ENCODE assay signal across 25 cellular contexts in genomic region chr2:109045505-109045904, GRCh38. TPM values are rescaled to one million over a fixed set of nuclear protein-coding genes. Genes with fewer than 3 reads are reported as not detected.
DNase-seq lines count a peak whose midpoint lies in the region; ATAC-seq, FAIRE-seq and TF ChIP-seq lines count a peak whose summit lies in the region.
"Had no signal": no experiment of that assay in that cellular context is flagged by ENCODE, and none has a peak within 500 bp of the region (broad histone marks: within the 10 kb centered on the region; RNA-seq: fewer than 3 reads in every experiment).

No MANE protein-coding gene starts in this region.

- POLR2A ChIA-PET in CD8-positive, alpha-beta T cell (lab: Charles Lee), result no interaction called here
- POLR2A ChIA-PET in HepG2 (lab: Yijun Ruan, JAX), result no interaction called here

- H3K9me3 Mint-ChIP-seq in CD8-positive, alpha-beta T cell, result no peaks in the 10 kb centered on the region
- no peaks in the 10 kb centered on the region for H3K9me3 Mint-ChIP-seq in endodermal cell
- H3K9me3 Mint-ChIP-seq: CD4-positive, CD25-positive, alpha-beta regulatory T cell had no signal

- H2AFZ ChIP-seq in HepG2 (ENCODE audit: low read length), result peak overlapping the region; percentile 29
- no peak overlapping the region for H2AFZ ChIP-seq in mammary epithelial cell (ENCODE audit: low read depth, low read length)
- H2AFZ ChIP-seq: GM23248 had no signal

- no peak overlapping the region for H3K27ac ChIP-seq in CD8-positive, alpha-beta T cell (ENCODE audit: low read depth, low read length)
- H3K27ac ChIP-seq in HepG2 (ENCODE audit: extremely low read length, insufficient read depth, low read length) (no peak overlapping the region), small intestine (ENCODE audit: low read depth in 1 of 2, low read length in 1 of 2) (no peak overlapping the region), endodermal cell (ENCODE audit: low read depth, low read length) (no peak overlapping the region), mammary epithelial cell (ENCODE audit: insufficient read depth, low read depth, low read length) (no peak overlapping the region)
- H3K27ac ChIP-seq: A549, GM23248, Peyer's patch had no signal

- no peak overlapping the region for H3K4me3 ChIP-seq in CD8-positive, alpha-beta T cell (ENCODE audit: low read depth, low read length)
- H3K4me3 ChIP-seq in LNCaP clone FGC (ENCODE audit: low read depth, low read length) (no peak overlapping the region), HepG2 (replicated peaks in 1 of 3; ENCODE audit: insufficient read depth in 1 of 3, low read depth in 2 of 3, low read length in 3 of 3) (no peak overlapping the region), small intestine (ENCODE audit: low read depth in 1 of 2, low read length in 2 of 2) (no peak overlapping the region), endodermal cell (ENCODE audit: low read length) (no peak overlapping the region), mammary epithelial cell (replicated peaks in 1 of 3; ENCODE audit: insufficient read depth in 1 of 3, low read depth in 2 of 3, low read length in 3 of 3) (no peak overlapping the region)
- H3K4me3 ChIP-seq: A549, GM23248, HAP-1, Peyer's patch had no signal

- TF ChIP-seq POLR2A in HepG2 (IDR thresholded peaks at IDR 0.05; ENCODE audit: insufficient read depth in 1 of 2, low read depth in 2 of 2, low read length in 2 of 2), result no peak

- intact Hi-C loops in CD8-positive, alpha-beta T cell (cut with DNase I, micrococcal nuclease), result loop anchor here in 1 of 2 experiments (5.0 kb wide), 1 partner anchor 38 kb away; no protein-coding TSS in a partner anchor
- intact Hi-C loops in HepG2 (cut with micrococcal nuclease; ENCODE audit: unreplicated experiment) (no loop called here), mammary epithelial cell (cut with micrococcal nuclease) (loop anchor here (10.0 kb wide), 1 partner anchor 61 kb away; the partner anchor contains the start of gene EDAR)

- no peaks in the 10 kb centered on the region for H3K79me2 ChIP-seq in HepG2 (ENCODE audit: insufficient read depth, low read length)
- H3K79me2 ChIP-seq in mammary epithelial cell (ENCODE audit: insufficient read depth, low read length), result no peaks in the 10 kb centered on the region

- BruUV-seq in HepG2 (replicated peaks; lab: Mats Ljungman, UMichigan) (no TSS peak), mammary epithelial cell (replicated peaks; lab: Mats Ljungman, UMichigan) (no TSS peak)

- no peaks in the 10 kb centered on the region for H3K36me3 Mint-ChIP-seq in CD8-positive, alpha-beta T cell
- H3K36me3 Mint-ChIP-seq in endodermal cell (ENCODE audit: low read depth), result no peaks in the 10 kb centered on the region
- H3K36me3 Mint-ChIP-seq: CD4-positive, CD25-positive, alpha-beta regulatory T cell had no signal

- no peaks in the 10 kb centered on the region for H3K27me3 Mint-ChIP-seq in CD8-positive, alpha-beta T cell (ENCODE audit: low read depth)
- H3K27me3 Mint-ChIP-seq in endodermal cell (ENCODE audit: insufficient read depth), result peaks cover 2% of the 10 kb centered on the region

- H3K9ac ChIP-seq in HepG2 (ENCODE audit: insufficient read depth, low read depth, low read length), result no peak overlapping the region
- no peak overlapping the region for H3K9ac ChIP-seq in endodermal cell (ENCODE audit: extremely low read depth, low read length, poor library complexity, severe bottlenecking)
- H3K9ac ChIP-seq in mammary epithelial cell (ENCODE audit: insufficient read depth, low read length), result no peak overlapping the region
- H3K9ac ChIP-seq: GM23248 had no signal

- peaks cover 36% of the 10 kb centered on the region for H3K4me1 Mint-ChIP-seq in CD8-positive, alpha-beta T cell (ENCODE audit: low read depth)
- no peaks in the 10 kb centered on the region for H3K4me1 Mint-ChIP-seq in endodermal cell

- peaks cover 16% of the 10 kb centered on the region for H3K4me1 ChIP-seq in CD8-positive, alpha-beta T cell (ENCODE audit: insufficient read depth, low read length)
- H3K4me1 ChIP-seq in HepG2 (ENCODE audit: insufficient read depth, low read length) (no peaks in the 10 kb centered on the region), small intestine (ENCODE audit: control insufficient read depth in 2 of 2, insufficient read depth in 1 of 2, low read depth in 1 of 2, low read length in 1 of 2) (no peaks in the 10 kb centered on the region), endodermal cell (ENCODE audit: control insufficient read depth, insufficient read depth, low read length) (no peaks in the 10 kb centered on the region), mammary epithelial cell (ENCODE audit: insufficient read depth, low read length) (no peaks in the 10 kb centered on the region)
- H3K4me1 ChIP-seq: A549, BE2C, HAP-1, Peyer's patch had no signal

- CTCF ChIA-PET in CD8-positive, alpha-beta T cell (lab: Charles Lee), result interaction anchor here (0.7 to 1.3 kb wide), 2 partner anchors 13 to 83 kb away, joined by 3 to 4 read pairs; no protein-coding TSS in a partner anchor
- CTCF ChIA-PET in HepG2 (lab: Yijun Ruan, JAX; ENCODE audit: low intra/inter-chr PET ratio, low total read pairs) (no interaction called here), mammary epithelial cell (lab: Charles Lee; ENCODE audit: low non-redundant PET) (no interaction called here)

- H3K9me3 ChIP-seq in CD8-positive, alpha-beta T cell (ENCODE audit: low read length), result no peaks in the 10 kb centered on the region
- no peaks in the 10 kb centered on the region for H3K9me3 ChIP-seq in HepG2 (ENCODE audit: low read length)
- no peaks in the 10 kb centered on the region for H3K9me3 ChIP-seq in small intestine (ENCODE audit: control insufficient read depth, low read depth)
- H3K9me3 ChIP-seq in endodermal cell (ENCODE audit: control insufficient read depth, low read length), result no peaks in the 10 kb centered on the region
- H3K9me3 ChIP-seq in mammary epithelial cell (replicated peaks; ENCODE audit: insufficient read depth, low read length), result no peaks in the 10 kb centered on the region
- H3K9me3 ChIP-seq: A549, BE2C, Caco-2, HAP-1, Peyer's patch had no signal

- no peaks in the 10 kb centered on the region for H3K36me3 ChIP-seq in CD8-positive, alpha-beta T cell (ENCODE audit: insufficient read depth, low read length)
- H3K36me3 ChIP-seq in HepG2 (replicated peaks in 1 of 2; ENCODE audit: control insufficient read depth in 1 of 2, insufficient read depth in 2 of 2, low read length in 2 of 2) (no peaks in the 10 kb centered on the region), small intestine (ENCODE audit: control insufficient read depth in 2 of 2, insufficient read depth in 2 of 2, low read length in 2 of 2) (no peaks in the 10 kb centered on the region), endodermal cell (ENCODE audit: control insufficient read depth, insufficient read depth, low read length) (no peaks in the 10 kb centered on the region), mammary epithelial cell (ENCODE audit: insufficient read depth, low read length) (no peaks in the 10 kb centered on the region)
- H3K36me3 ChIP-seq: BE2C, HAP-1, Peyer's patch had no signal

- no peaks in the 10 kb centered on the region for H3K27me3 ChIP-seq in CD8-positive, alpha-beta T cell (ENCODE audit: insufficient read depth, low read length)
- H3K27me3 ChIP-seq in HepG2 (ENCODE audit: control insufficient read depth in 1 of 2, insufficient read depth in 2 of 2, low read length in 2 of 2) (no peaks in the 10 kb centered on the region), small intestine (ENCODE audit: control insufficient read depth in 2 of 2, insufficient read depth in 2 of 2, low read length in 2 of 2) (no peaks in the 10 kb centered on the region), endodermal cell (ENCODE audit: control insufficient read depth, insufficient read depth, low read length, poor library complexity, severe bottlenecking) (no peaks in the 10 kb centered on the region), mammary epithelial cell (ENCODE audit: insufficient read depth, low read length) (peaks cover 6% of the 10 kb centered on the region)
- H3K27me3 ChIP-seq: Peyer's patch had no signal

- peak overlapping the region; percentile 12 for H3K4me3 Mint-ChIP-seq in CD8-positive, alpha-beta T cell
- no peak overlapping the region for H3K4me3 Mint-ChIP-seq in endodermal cell
- H3K4me3 Mint-ChIP-seq: CD4-positive, CD25-positive, alpha-beta regulatory T cell had no signal

- no peak for DNase-seq in CD8-positive, alpha-beta T cell
- DNase-seq in LNCaP clone FGC (ENCODE audit: low read depth) (peak; percentile 25), HepG2 (ENCODE audit: low spot score) (no peak), small intestine (peak; percentile 36), endodermal cell (no peak), mammary epithelial cell (no peak)
- DNase-seq: BE2C; CD4-positive, CD25-positive, alpha-beta regulatory T cell; DMS 273 treated with DMSO at 0.1 percent for 48 hours; DMS79 treated with DMSO at 0.1 percent for 48 hours; GM23248; NCI-H1092; NCI-H146; NCI-H2029; NCI-H226; NCI-H524; NCI-H82; Peyer's patch had no signal

- dilution Hi-C loops in mammary epithelial cell (cut with HindIII; ENCODE audit: low sequenced_read_pairs), result no loop called here

- in situ Hi-C loops in HepG2 (cut with HindIII; ENCODE audit: extremely low pct_ligation_motif_present, low pct_unique_long_range_greater_than_20kb) (no loop called here), mammary epithelial cell (cut with MboI; ENCODE audit: low sequenced_read_pairs in 2 of 2) (no loop called here)

- H3K27ac Mint-ChIP-seq in CD8-positive, alpha-beta T cell, result peak overlapping the region; percentile 27
- H3K27ac Mint-ChIP-seq in endodermal cell, result no peak overlapping the region

- ATAC-seq in CD8-positive, alpha-beta T cell, result no peak
- ATAC-seq in HepG2 (no peak), HG03432 (IDR thresholded peaks at IDR 0.05; ENCODE audit: unreplicated experiment) (no peak), GM21619 (IDR thresholded peaks at IDR 0.05; ENCODE audit: unreplicated experiment) (no peak)
- ATAC-seq: A549, SK-N-SH treated with all-trans-retinoic acid at 6 μM for 48 hours had no signal

- TF ChIP-seq EP300 in HepG2 (IDR thresholded peaks at IDR 0.05; ENCODE audit: low read depth in 2 of 2, low read length in 2 of 2) (no peak), HepG2 (CRISPR knock-in tag; IDR thresholded peaks at IDR 0.05; ENCODE audit: borderline replicate concordance) (no peak)

- FAIRE-seq in HepG2 (lab: Jason Lieb, UNC) (no peak), small intestine (lab: Jason Lieb, UNC) (no peak)
- FAIRE-seq: A549 had no signal

- TF ChIP-seq RAD21 in HepG2 (CRISPR knock-in tag; IDR thresholded peaks at IDR 0.05), result no peak

- H3K4me2 ChIP-seq in HepG2 (ENCODE audit: low read depth, low read length), result no peak overlapping the region
- no peak overlapping the region for H3K4me2 ChIP-seq in mammary epithelial cell (ENCODE audit: insufficient read depth, low read depth, low read length)
- H3K4me2 ChIP-seq: A549 had no signal

- no peak for TF ChIP-seq CTCF in CD8-positive, alpha-beta T cell (IDR thresholded peaks at IDR 0.05)
- no peak for TF ChIP-seq CTCF in LNCaP clone FGC (IDR thresholded peaks at IDR 0.05; ENCODE audit: control insufficient read depth, extremely low read depth, insufficient read depth)
- no peak for TF ChIP-seq CTCF in HepG2 (CRISPR knock-in tag; IDR thresholded peaks at IDR 0.05)
- no peak for TF ChIP-seq CTCF in endodermal cell (conservative IDR thresholded peaks at IDR 0.05)
- TF ChIP-seq CTCF in mammary epithelial cell (conservative IDR thresholded peaks at IDR 0.05 in 1 of 2, IDR thresholded peaks at IDR 0.05 in 1 of 2; ENCODE audit: extremely low read depth in 1 of 2, insufficient read depth in 1 of 2, low read depth in 1 of 2, low read length in 2 of 2), result no peak

- 19% methylated on average over 9 of the region's 9 CpGs for WGBS in HepG2 (ENCODE audit: low lambda C conversion rate)
- 20 to 53% (median 40%) methylated on average over 9 of the region's 9 CpGs for WGBS in small intestine, 3 donors
- WGBS in endodermal cell (ENCODE audit: insufficient coverage in 1 of 2, insufficient read length in 1 of 2), 2 experiments, result 67 to 78% methylated on average over 1 to 9 of the region's 9 CpGs
- 80% methylated on average over 8 of the region's 9 CpGs for WGBS in mammary epithelial cell (ENCODE audit: low coverage, missing lambda C conversion rate)

- H4K20me1 ChIP-seq in HepG2 (ENCODE audit: insufficient read depth, low read length) (no peaks in the 10 kb centered on the region), mammary epithelial cell (ENCODE audit: insufficient read depth, low read length) (no peaks in the 10 kb centered on the region)

RNA-seq across cellular contexts. Expression of gene EDAR, which starts 56.5 kb away (rescaled TPM):
- total RNA-seq in CD8-positive, alpha-beta T cell, result 1 to 10 TPM; 1.6 to 2.0 TPM
- total RNA-seq in HepG2 (2016; rRNA removed; fragmentation: Illumina TruSeq; extraction: Trizol), result not detected in 2 replicates
- not detected in 2 replicates for total RNA-seq in HepG2 (2016; cell fraction: cytosol; rRNA removed; fragmentation: Illumina TruSeq; extraction: Trizol; ENCODE audit: low read depth)
- total RNA-seq in HepG2 (2016; cell fraction: insoluble cytoplasmic fraction; rRNA removed; fragmentation: Illumina TruSeq; extraction: Trizol), result not detected in 2 replicates
- total RNA-seq in HepG2 (2016; cell fraction: membrane; rRNA removed; fragmentation: Illumina TruSeq; extraction: Trizol), result not detected in 2 replicates
- total RNA-seq in HepG2 (2016; cell fraction: nucleus; rRNA removed; fragmentation: Illumina TruSeq; extraction: Trizol), result not detected in 2 replicates
- not detected in 2 replicates for polyA plus RNA-seq in HepG2 (2011; rRNA removed)
- not detected in 2 replicates for polyA plus RNA-seq in HepG2 (2011; cell fraction: cytosol; rRNA removed)
- not detected in 2 replicates for polyA plus RNA-seq in HepG2 (2011; cell fraction: nucleus; rRNA removed)
- not detected in 2 replicates for polyA plus RNA-seq in HepG2 (2012)
- not detected in 2 replicates for polyA plus RNA-seq in HepG2 (2016; cell fraction: cytosol; fragmentation: Illumina TruSeq; extraction: Trizol; ENCODE audit: low read depth)
- not detected in 2 replicates for polyA plus RNA-seq in HepG2 (2016; cell fraction: insoluble cytoplasmic fraction; fragmentation: Illumina TruSeq; extraction: Trizol; ENCODE audit: low read depth)
- not detected in 2 replicates for polyA plus RNA-seq in HepG2 (2016; cell fraction: membrane; fragmentation: Illumina TruSeq; extraction: Trizol; ENCODE audit: low read depth)
- not detected in 2 replicates for polyA plus RNA-seq in HepG2 (2016; cell fraction: nucleus; fragmentation: Illumina TruSeq; extraction: Trizol; ENCODE audit: insufficient read depth, low read depth)
- 0.16 TPM in 1 of 2 replicates, not detected in the other for polyA minus RNA-seq in HepG2 (2011; rRNA and poly(A)+ RNA removed; ENCODE audit: low replicate concordance)
- polyA minus RNA-seq in HepG2 (2011; cell fraction: cytosol; rRNA and poly(A)+ RNA removed), result not detected in 2 replicates
- not detected in 2 replicates for polyA minus RNA-seq in HepG2 (2011; cell fraction: nucleus; rRNA and poly(A)+ RNA removed)
- polyA plus RNA-seq in small intestine, result under 1 TPM in 1 of 3 donors, not detected in 2; 0.09 TPM
- total RNA-seq in endodermal cell, result not detected
- polyA plus RNA-seq in endodermal cell (2013, experiment 1 of 2), result 0.32 TPM
- 0.62 TPM for polyA plus RNA-seq in endodermal cell (2013, experiment 2 of 2)
- 1 to 10 TPM in 1 of 2 donors, under 1 TPM in 1; 0.38 to 2.2 TPM for total RNA-seq in mammary epithelial cell
- polyA plus RNA-seq in mammary epithelial cell, result 0.11 TPM
- not detected for polyA minus RNA-seq in mammary epithelial cell
- total RNA-seq: GM23248, LHCN-M2 had no signal
- polyA plus RNA-seq: GM23248 had no signal

Comparison
In these comparisons a context has a peak if more than half of its experiments do, and no peak if none do; other contexts are left out.
1. DNase-seq: peak in LNCaP clone FGC (single experiment) and small intestine (single experiment); none in CD8-positive, alpha-beta T cell (0 of 7), HepG2 (single experiment), endodermal cell (single experiment) and mammary epithelial cell (single experiment).